In the genomic region with DNA sequence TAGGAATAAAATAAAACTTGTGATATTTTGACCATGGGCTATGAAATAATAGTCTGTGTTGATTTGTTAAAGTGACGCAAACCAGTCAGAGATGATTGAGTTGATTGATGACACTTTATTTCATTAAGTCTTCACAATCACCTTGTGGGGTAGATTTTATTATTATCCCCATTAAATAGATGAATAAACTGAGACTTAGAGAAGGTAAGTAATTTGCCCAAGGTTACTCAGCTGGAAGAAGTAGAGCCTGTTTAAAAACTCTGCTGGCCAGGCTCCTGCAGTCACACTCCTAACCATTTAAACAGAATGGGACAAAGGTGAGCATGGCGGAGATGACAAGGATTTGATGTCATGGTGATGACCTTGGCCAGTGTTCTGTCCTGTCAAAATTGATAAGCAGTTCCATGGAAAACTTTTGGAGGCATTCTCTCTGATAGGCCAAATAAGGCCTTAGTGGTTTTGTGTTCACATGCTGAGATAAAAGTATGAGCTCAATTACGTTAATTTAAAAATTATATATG, we compare ENCODE assay signal across 33 cellular contexts. TPM values are rescaled to one million over a fixed set of nuclear protein-coding genes. Genes with fewer than 3 reads are reported as not detected.
"Had no signal": no experiment of that assay in that cellular context is flagged by ENCODE, and none has a peak within 500 bp of the region (broad histone marks: within the 10 kb centered on the region; RNA-seq: fewer than 3 reads in every experiment).

No MANE protein-coding gene starts in this region.

- H3K9ac ChIP-seq: parathyroid adenoma had no signal

- H3K27me3 ChIP-seq: neutrophil, ovary, spleen, suprapubic skin, testis, tibial artery, transverse colon, upper lobe of right lung, uterus had no signal

- H3K36me3 ChIP-seq: neutrophil, ovary, spleen, suprapubic skin, tibial artery, transverse colon, upper lobe of right lung, uterus had no signal

- H3K9me3 Mint-ChIP-seq: type B pancreatic cell had no signal

- H3K27ac ChIP-seq: neutrophil, ovary, parathyroid adenoma, psoas muscle, skin epidermis, spleen, suprapubic skin, testis, tibial artery, transverse colon, upper lobe of right lung, uterus had no signal

- H3K4me2 ChIP-seq: smooth muscle cell had no signal

- H3K4me3 Mint-ChIP-seq: naive thymus-derived CD8-positive, alpha-beta T cell; natural killer cell treated with Interleukin-12 subunit alpha and Interleukin-12 subunit beta and Interleukin-15 and Interleukin-18, amount 100 ng/mL, for 72 hours; nephron progenitor cell; neural crest cell; stimulated activated memory B cell treated with anti-CD40 and anti-IgM and Interleukin-4, amounts not matched to agents 10 μg/mL and 1 μg/mL and 100 μg/mL, for 72 hours; stimulated activated naive CD8-positive, alpha-beta T cell treated with anti-CD3 and anti-CD28 coated beads, Interleukin-15, amount 100 ng/mL, for 72 hours; type B pancreatic cell had no signal

- H3K79me2 ChIP-seq: parathyroid adenoma had no signal

- H3K27me3 Mint-ChIP-seq: progenitor cell of endocrine pancreas; stimulated activated naive CD8-positive, alpha-beta T cell treated with anti-CD3 and anti-CD28 coated beads, Interleukin-15, amount 100 ng/mL, for 72 hours; type B pancreatic cell had no signal

- ATAC-seq: naive thymus-derived CD8-positive, alpha-beta T cell; natural killer cell treated with Interleukin-12 subunit alpha and Interleukin-12 subunit beta and Interleukin-15 and Interleukin-18, amount 100 ng/mL, for 72 hours; psoas muscle; right cardiac atrium; sciatic nerve; stimulated activated memory B cell treated with anti-CD40 and anti-IgM and Interleukin-4, amounts not matched to agents 10 μg/mL and 1 μg/mL and 100 μg/mL, for 72 hours; stimulated activated naive CD8-positive, alpha-beta T cell treated with anti-CD3 and anti-CD28 coated beads, Interleukin-15, amount 100 ng/mL, for 72 hours; stimulated activated naive CD8-positive, alpha-beta T cell treated with anti-CD3 and anti-CD28 coated beads, Interleukin-15, Interleukin-2, amounts not matched to agents 100 U/mL and 50 U/mL, for 24 hours; upper lobe of right lung had no signal

- H3K9me3 ChIP-seq: neutrophil, ovary, psoas muscle, suprapubic skin, testis, upper lobe of right lung, uterus had no signal

- H3K4me3 ChIP-seq: ovary, psoas muscle, skin epidermis, smooth muscle cell, spleen, suprapubic skin, testis, tibial artery, transverse colon, upper lobe of right lung, uterus had no signal

- H2AFZ ChIP-seq: parathyroid adenoma had no signal

- H3K27ac Mint-ChIP-seq: natural killer cell treated with Interleukin-12 subunit alpha and Interleukin-12 subunit beta and Interleukin-15 and Interleukin-18, amount 100 ng/mL, for 72 hours; nephron progenitor cell; progenitor cell of endocrine pancreas; stimulated activated memory B cell treated with anti-CD40 and anti-IgM and Interleukin-4, amounts not matched to agents 10 μg/mL and 1 μg/mL and 100 μg/mL, for 72 hours; stimulated activated naive CD8-positive, alpha-beta T cell treated with anti-CD3 and anti-CD28 coated beads, Interleukin-15, amount 100 ng/mL, for 72 hours; type B pancreatic cell had no signal

- DNase-seq: naive thymus-derived CD8-positive, alpha-beta T cell; nephron progenitor cell; nucleus accumbens; ovary; posterior cingulate gyrus; psoas muscle; right cardiac atrium; spleen; stimulated activated CD4-positive, alpha-beta T cell treated with anti-CD3 and anti-CD28 coated beads, Interleukin-12 subunit alpha, Interleukin-12 subunit beta, amount 100 ng/mL, for 4 hours; stimulated activated CD4-positive, alpha-beta T cell treated with anti-CD3 and anti-CD28 coated beads, Interleukin-1b, Interleukin-23, amount 100 ng/mL, for 48 hours; stimulated activated CD4-positive, alpha-beta T cell treated with anti-CD3 and anti-CD28 coated beads, Interleukin-4, amount 100 ng/mL, for 1 hour; stimulated activated CD4-positive, alpha-beta T cell treated with anti-CD3 and anti-CD28 coated beads, Interleukin-4, amount 100 ng/mL, for 4 hours; stimulated activated CD8-positive, alpha-beta memory T cell treated with anti-CD3 and anti-CD28 coated beads, Interleukin-4, amount 100 ng/mL, for 48 hours; stimulated activated naive CD4-positive, alpha-beta T cell; stimulated activated naive CD8-positive, alpha-beta T cell treated with anti-CD3 and anti-CD28 coated beads, Interleukin-15, amount 100 ng/mL, for 72 hours; stimulated activated naive CD8-positive, alpha-beta T cell treated with anti-CD3 and anti-CD28 coated beads, Interleukin-15, Interleukin-2, amounts not matched to agents 100 U/mL and 50 U/mL, for 24 hours; substantia nigra; testis; tibial artery; transverse colon; upper lobe of right lung; uterus had no signal

- H3K4me1 Mint-ChIP-seq: nephron progenitor cell; neural crest cell; stimulated activated naive CD8-positive, alpha-beta T cell treated with anti-CD3 and anti-CD28 coated beads, Interleukin-15, amount 100 ng/mL, for 72 hours had no signal

- H3K4me1 ChIP-seq: parathyroid adenoma, psoas muscle, spleen, suprapubic skin, testis, tibial artery, transverse colon, upper lobe of right lung, uterus had no signal

RNA-seq across cellular contexts. Expression of a gene that starts 22.7 kb away (rescaled TPM):
- total RNA-seq: naive thymus-derived CD8-positive, alpha-beta T cell had no signal
